9 cellular contexts compared by ENCODE assay signal in the genomic region with DNA sequence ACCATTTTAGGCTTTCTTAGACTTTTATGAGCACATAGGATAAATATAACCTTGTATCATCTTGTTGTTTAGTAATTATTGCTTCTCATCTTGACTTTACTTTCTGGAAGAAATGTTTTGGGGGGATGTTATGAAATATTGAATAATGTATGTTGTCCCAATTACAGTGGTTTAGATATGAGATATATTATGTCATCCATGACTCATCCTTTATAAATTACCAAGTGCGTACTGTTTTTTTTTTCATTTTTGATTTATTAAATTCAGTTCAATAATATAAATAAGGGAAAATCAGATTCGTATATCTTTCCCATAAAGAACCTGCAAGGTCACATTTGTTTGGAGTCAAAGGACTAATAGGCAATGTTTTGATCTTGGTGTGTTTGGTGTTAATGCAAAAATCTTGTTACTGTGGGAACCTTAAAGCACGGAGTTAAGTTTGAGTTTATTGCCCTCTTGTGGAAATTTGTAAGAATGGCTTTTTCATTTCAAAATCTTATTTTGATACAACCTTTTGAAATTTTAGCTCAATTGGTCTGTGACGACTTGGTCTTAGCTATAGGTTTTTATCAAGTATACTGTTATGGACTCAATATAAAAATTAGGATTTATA.
DNase-seq lines count a peak whose midpoint lies in the region; ATAC-seq, FAIRE-seq and TF ChIP-seq lines count a peak whose summit lies in the region.
"Had no signal": no experiment of that assay in that cellular context is flagged by ENCODE, and none has a peak within 500 bp of the region (broad histone marks: within the 10 kb centered on the region; RNA-seq: fewer than 3 reads in every experiment).

No MANE protein-coding gene starts in this region.

- no peak overlapping the region for H3K4me3 Mint-ChIP-seq in glutamatergic neuron (ENCODE audit: unreplicated experiment)

- H3K4me3 ChIP-seq in NB4 (ENCODE audit: low read depth, low read length): no peak overlapping the region
- H3K4me3 ChIP-seq in small intestine (ENCODE audit: low read depth in 1 of 2, low read length in 2 of 2): no peak overlapping the region
- H3K4me3 ChIP-seq: SJSA1 had no signal

- peaks cover 25% of the 10 kb centered on the region for H3K4me1 Mint-ChIP-seq in glutamatergic neuron (ENCODE audit: low read depth, unreplicated experiment)

- no peaks in the 10 kb centered on the region for H3K4me1 ChIP-seq in small intestine (ENCODE audit: control insufficient read depth in 2 of 2, insufficient read depth in 1 of 2, low read depth in 1 of 2, low read length in 1 of 2)
- H3K4me1 ChIP-seq: SJSA1 had no signal

- no peaks in the 10 kb centered on the region for H3K9me3 Mint-ChIP-seq in glutamatergic neuron (ENCODE audit: unreplicated experiment)
- no peaks in the 10 kb centered on the region for H3K9me3 Mint-ChIP-seq in activated naive CD4-positive, alpha-beta T cell treated with anti-CD3 and anti-CD28 coated beads, Interleukin-2, amount 50 U/mL, for 72 hours

- no peaks in the 10 kb centered on the region for H3K9me3 ChIP-seq in small intestine (ENCODE audit: control insufficient read depth, low read depth)
- H3K9me3 ChIP-seq: SJSA1 had no signal

- TF ChIP-seq CTCF in D721Med (IDR thresholded peaks at IDR 0.05; ENCODE audit: insufficient read depth, missing control alignments): peak; percentile 69
- peak; percentile 42 for TF ChIP-seq CTCF in NB4 (IDR thresholded peaks at IDR 0.05; ENCODE audit: low read depth, low read length)
- TF ChIP-seq CTCF in glutamatergic neuron (IDR thresholded peaks at IDR 0.05; ENCODE audit: partially characterized antibody, unreplicated experiment): peak; percentile 76

- no peak overlapping the region for H3K27ac ChIP-seq in small intestine (ENCODE audit: low read depth in 1 of 2, low read length in 1 of 2)
- H3K27ac ChIP-seq: SJSA1 had no signal

- 21 to 23% (median 22%) methylated on average over 4 of the region's 4 CpGs for WGBS in small intestine, 3 donors

- peak; percentile 53 for ATAC-seq in GM21786 (IDR thresholded peaks at IDR 0.05; ENCODE audit: unreplicated experiment)
- no peak for ATAC-seq in activated naive CD4-positive, alpha-beta T cell treated with anti-CD3 and anti-CD28 coated beads, Interleukin-2, amount 50 U/mL, for 72 hours

- no peaks in the 10 kb centered on the region for H3K27me3 Mint-ChIP-seq in glutamatergic neuron (ENCODE audit: unreplicated experiment)

- DNase-seq in D721Med (ENCODE audit: insufficient read length, low spot score) (no peak), NB4 (ENCODE audit: low read depth) (peak; percentile 66), glutamatergic neuron (no peak), small intestine (peak; percentile 36)
- DNase-seq in activated CD8-positive, alpha-beta memory T cell treated with anti-CD3 and anti-CD28 coated beads, Interleukin-2, amount 50 U/mL, for 4 hours: no peak
- no peak for DNase-seq in activated naive CD4-positive, alpha-beta T cell treated with anti-CD3 and anti-CD28 coated beads, Interleukin-2, amount 50 U/mL, for 72 hours (ENCODE audit: low spot score in 2 of 2)

- H3K36me3 ChIP-seq in small intestine (ENCODE audit: control insufficient read depth in 2 of 2, insufficient read depth in 2 of 2, low read length in 2 of 2): no peaks in the 10 kb centered on the region
- H3K36me3 ChIP-seq: SJSA1 had no signal

- no peak overlapping the region for H3K27ac Mint-ChIP-seq in glutamatergic neuron (ENCODE audit: unreplicated experiment)
- no peak overlapping the region for H3K27ac Mint-ChIP-seq in activated naive CD4-positive, alpha-beta T cell treated with anti-CD3 and anti-CD28 coated beads, Interleukin-2, amount 50 U/mL, for 72 hours

- FAIRE-seq in D721Med (lab: Jason Lieb, UNC): peak; percentile 82
- peak; percentile 90 for FAIRE-seq in TTC549 (lab: Jason Lieb, UNC)
- peak; percentile 10 for FAIRE-seq in small intestine (lab: Jason Lieb, UNC)

- TF ChIP-seq POLR2A in NB4 (IDR thresholded peaks at IDR 0.05; ENCODE audit: extremely low read depth, insufficient read length): no peak

- no peaks in the 10 kb centered on the region for H3K27me3 ChIP-seq in small intestine (ENCODE audit: control insufficient read depth in 2 of 2, insufficient read depth in 2 of 2, low read length in 2 of 2)
- H3K27me3 ChIP-seq: SJSA1 had no signal

- H3K36me3 Mint-ChIP-seq in glutamatergic neuron (ENCODE audit: unreplicated experiment): no peaks in the 10 kb centered on the region
- no peaks in the 10 kb centered on the region for H3K36me3 Mint-ChIP-seq in activated naive CD4-positive, alpha-beta T cell treated with anti-CD3 and anti-CD28 coated beads, Interleukin-2, amount 50 U/mL, for 72 hours

Comparison
In these comparisons a context has a peak if more than half of its experiments do, and no peak if none do; other contexts are left out.
1. DNase-seq: peak in NB4 (single experiment) and small intestine (single experiment); none in D721Med (single experiment), glutamatergic neuron (single experiment), activated CD8-positive, alpha-beta memory T cell treated with anti-CD3 and anti-CD28 coated beads, Interleukin-2, amount 50 U/mL, for 4 hours (single experiment) and activated naive CD4-positive, alpha-beta T cell treated with anti-CD3 and anti-CD28 coated beads, Interleukin-2, amount 50 U/mL, for 72 hours (0 of 2).
2. Peak in every context shown above with its lines, with median percentiles within 50 percentile points of each other: CTCF ChIP-seq.